Comparison of ENCODE assay signal across 18 cellular contexts in genomic region chr1:150931773-150932172, GRCh38. TPM values are rescaled to one million over a fixed set of nuclear protein-coding genes. Genes with fewer than 3 reads are reported as not detected.
DNase-seq lines count a peak whose midpoint lies in the region; TF ChIP-seq lines count a peak whose summit lies in the region.
"Had no signal": no experiment of that assay in that cellular context is flagged by ENCODE, and none has a peak within 500 bp of the region (broad histone marks: within the 10 kb centered on the region; RNA-seq: fewer than 3 reads in every experiment).

No MANE protein-coding gene starts in this region.

- peaks cover 4% of the 10 kb centered on the region for H3K9me3 Mint-ChIP-seq in osteocyte (ENCODE audit: unreplicated experiment)

- H3K36me3 Mint-ChIP-seq in osteocyte (ENCODE audit: unreplicated experiment) = peaks cover 51% of the 10 kb centered on the region

- H3K9ac ChIP-seq in GM23248 = no peak overlapping the region
- H3K9ac ChIP-seq in fibroblast of lung (ENCODE audit: insufficient read depth, low read length) = no peak overlapping the region

- H3K27me3 ChIP-seq in GM23248 (replicated peaks; ENCODE audit: insufficient read depth) (no peaks in the 10 kb centered on the region), fibroblast of lung (ENCODE audit: control insufficient read depth, insufficient read depth, low read length) (no peaks in the 10 kb centered on the region), Peyer's patch (no peaks in the 10 kb centered on the region)
- H3K27me3 ChIP-seq: spleen, suprapubic skin had no signal

- no peak overlapping the region for H3K27ac Mint-ChIP-seq in osteocyte (ENCODE audit: unreplicated experiment)
- H3K27ac Mint-ChIP-seq: mesothelial cell of epicardium, T-cell had no signal

- TF ChIP-seq CTCF in fibroblast of lung (conservative IDR thresholded peaks at IDR 0.05 in 1 of 2, IDR thresholded peaks at IDR 0.05 in 1 of 2; ENCODE audit: low read depth in 1 of 2, low read length in 2 of 2) = no peak
- TF ChIP-seq CTCF in osteocyte (IDR thresholded peaks at IDR 0.05) = no peak
- TF ChIP-seq CTCF in Peyer's patch (IDR thresholded peaks at IDR 0.05) = no peak

- no peaks in the 10 kb centered on the region for H3K9me2 ChIP-seq in GM23248 (ENCODE audit: insufficient read depth)

- H3K27ac ChIP-seq in GM23248 (no peak overlapping the region), fibroblast of lung (ENCODE audit: insufficient read depth, low read length) (no peak overlapping the region), Peyer's patch (no peak overlapping the region)
- H3K27ac ChIP-seq: PC-9, spleen, suprapubic skin had no signal

- no peak overlapping the region for H3K4me3 Mint-ChIP-seq in osteocyte (ENCODE audit: unreplicated experiment)
- H3K4me3 Mint-ChIP-seq: activated naive CD8-positive, alpha-beta T cell treated with anti-CD3 and anti-CD28 coated beads, Interleukin-2, amount 10 ng/mL, durations not matched to agents 7 days and 5 days; mesothelial cell of epicardium had no signal

- H3K36me3 ChIP-seq in GM23248 (ENCODE audit: low read depth) (peaks cover 51% of the 10 kb centered on the region), fibroblast of lung (ENCODE audit: control insufficient read depth, insufficient read depth, low read length) (peaks cover 4% of the 10 kb centered on the region), Peyer's patch (peaks cover 0 to 81% (median 0%) of the 10 kb centered on the region in 3 donors)

- no peak for TF ChIP-seq POLR2A in Peyer's patch (IDR thresholded peaks at IDR 0.05)

- H3K27me3 Mint-ChIP-seq in osteocyte (ENCODE audit: unreplicated experiment) = no peaks in the 10 kb centered on the region
- H3K27me3 Mint-ChIP-seq: activated naive CD8-positive, alpha-beta T cell treated with anti-CD3 and anti-CD28 coated beads, Interleukin-2, amount 10 ng/mL, durations not matched to agents 7 days and 5 days; T-cell had no signal

- peaks cover 10% of the 10 kb centered on the region for H3K4me1 Mint-ChIP-seq in osteocyte (ENCODE audit: unreplicated experiment)

- H3K9me3 ChIP-seq in GM23248 (ENCODE audit: low read depth) = no peaks in the 10 kb centered on the region
- no peaks in the 10 kb centered on the region for H3K9me3 ChIP-seq in fibroblast of lung (ENCODE audit: control insufficient read depth, insufficient read depth, low read depth, low read length)
- H3K9me3 ChIP-seq in Peyer's patch = peaks cover 0 to 5% (median 0%) of the 10 kb centered on the region in 4 donors
- H3K9me3 ChIP-seq: suprapubic skin had no signal

- WGBS in GM23248 (ENCODE audit: low coverage in 1 of 2, low lambda C conversion rate in 2 of 2, missing lambda C conversion rate in 2 of 2), 2 experiments = 100% methylated on average over 1 of the region's 1 CpG

- H3K4me1 ChIP-seq in GM23248 (ENCODE audit: insufficient read depth) = no peaks in the 10 kb centered on the region
- H3K4me1 ChIP-seq in fibroblast of lung (ENCODE audit: control insufficient read depth, extremely low read depth, insufficient read depth, low read length) = no peaks in the 10 kb centered on the region
- H3K4me1 ChIP-seq in Peyer's patch = peaks cover 0 to 10% (median 2%) of the 10 kb centered on the region in 4 donors

- DNase-seq in A172 (ENCODE audit: low spot score) (peak; percentile 71), GM23248 (peak; percentile 44), RPMI7951 (ENCODE audit: low read depth) (peak; percentile 24), fibroblast of lung (ENCODE audit: low read depth in 2 of 2) (peak; percentile 18 to 39), posterior cingulate gyrus (no peak), osteocyte (ENCODE audit: extremely low spot score, unreplicated experiment) (no peak), GF-D8 (lab: John Stamatoyannopoulos, UW) (no peak), Peyer's patch (no peak)
- DNase-seq: activated CD4-positive, alpha-beta T cell treated with anti-CD3 and anti-CD28 coated beads for 1 hour; activated naive CD8-positive, alpha-beta T cell treated with anti-CD3 and anti-CD28 coated beads, Interleukin-2, amount 10 ng/mL, durations not matched to agents 7 days and 5 days; DMS79; PC-9; spleen; T-cell had no signal

- H4K20me1 ChIP-seq in GM23248 (ENCODE audit: insufficient read depth) = no peaks in the 10 kb centered on the region
- no peaks in the 10 kb centered on the region for H4K20me1 ChIP-seq in fibroblast of lung (ENCODE audit: control insufficient read depth, extremely low read depth, insufficient read depth, low read length)

- in situ Hi-C loops in GM23248 (cut with MboI) = no loop called here

- H3K4me2 ChIP-seq in GM23248 (ENCODE audit: unreplicated experiment) (no peak overlapping the region), fibroblast of lung (ENCODE audit: extremely low read depth, insufficient read depth, low read length) (no peak overlapping the region)
- H3K4me2 ChIP-seq: PC-9 had no signal

- H2AFZ ChIP-seq in GM23248 = no peak overlapping the region
- H2AFZ ChIP-seq in fibroblast of lung (ENCODE audit: low read length) = no peak overlapping the region
- H2AFZ ChIP-seq: PC-9 had no signal

- H3K4me3 ChIP-seq in GM23248 (no peak overlapping the region), fibroblast of lung (replicated peaks in 1 of 4; ENCODE audit: control extremely low read depth in 1 of 4, insufficient read depth in 1 of 4, low read depth in 3 of 4, low read length in 4 of 4) (no peak overlapping the region), Peyer's patch (no peak overlapping the region)
- H3K4me3 ChIP-seq: PC-9, spleen, suprapubic skin had no signal

- no peaks in the 10 kb centered on the region for H3F3A ChIP-seq in GM23248 (ENCODE audit: insufficient read depth)

- H3K79me2 ChIP-seq in GM23248 (ENCODE audit: insufficient read depth) (peaks cover 71% of the 10 kb centered on the region), fibroblast of lung (ENCODE audit: control insufficient read depth, insufficient read depth, low read length) (peaks cover 8% of the 10 kb centered on the region)

- intact Hi-C loops in posterior cingulate gyrus (cut with DNase I) = no loop called here

RNA-seq across cellular contexts. Expression of gene SETDB1, which starts 5.6 kb away (rescaled TPM):
- 55.4 and 56.8 TPM in 2 replicates for total RNA-seq in A172 (2014; rRNA removed; shearing (Covaris generic))
- 21.4 and 30.2 TPM in 2 replicates for total RNA-seq in GM23248 (2014; rRNA removed; shearing (Covaris generic))
- 9.7 and 10.2 TPM in 2 replicates for polyA plus RNA-seq in GM23248 (2016; fragmentation: Nextera tagmentation; extraction: Ambion mirVana)
- total RNA-seq in RPMI7951 (2014; rRNA removed; shearing (Covaris generic)) = 21.0 and 26.9 TPM in 2 replicates
- 26.7 and 30.7 TPM in 2 replicates for total RNA-seq in fibroblast of lung
- polyA plus RNA-seq in fibroblast of lung = 25.3 and 27.0 TPM in 2 replicates
- 17.4 and 20.4 TPM in 2 replicates for polyA plus RNA-seq in fibroblast of lung (2012)
- polyA minus RNA-seq in fibroblast of lung (ENCODE audit: low replicate concordance) = 23.7 and 26.6 TPM in 2 replicates
- total RNA-seq in osteocyte = 53.5 and 59.8 TPM in 2 replicates
- 100 to 1,000 TPM in 1 of 4 donors, 10 to 100 TPM in 3; 28.2 to 106 (median 61.5) TPM for total RNA-seq in Peyer's patch

RNA-seq across cellular contexts. Expression of gene CERS2, which starts 42.9 kb away (rescaled TPM):
- 376 and 393 TPM in 2 replicates for total RNA-seq in A172 (2014; rRNA removed; shearing (Covaris generic))
- 124 and 148 TPM in 2 replicates for total RNA-seq in GM23248 (2014; rRNA removed; shearing (Covaris generic))
- 201 and 202 TPM in 2 replicates for polyA plus RNA-seq in GM23248 (2016; fragmentation: Nextera tagmentation; extraction: Ambion mirVana)
- 91.0 and 122 TPM in 2 replicates for total RNA-seq in RPMI7951 (2014; rRNA removed; shearing (Covaris generic))
- total RNA-seq in fibroblast of lung = 138 and 190 TPM in 2 replicates
- 201 and 254 TPM in 2 replicates for polyA plus RNA-seq in fibroblast of lung
- 132 and 153 TPM in 2 replicates for polyA plus RNA-seq in fibroblast of lung (2012)
- polyA minus RNA-seq in fibroblast of lung (ENCODE audit: low replicate concordance) = 215 and 258 TPM in 2 replicates
- 240 and 261 TPM in 2 replicates for total RNA-seq in osteocyte
- 100 to 1,000 TPM in 3 of 4 donors, 10 to 100 TPM in 1; 48.7 to 212 (median 156) TPM for total RNA-seq in Peyer's patch

RNA-seq across cellular contexts. Expression of gene CTXND2, which starts 44.8 kb away (rescaled TPM):
- total RNA-seq in A172 (2014; rRNA removed; shearing (Covaris generic)) = not detected in 2 replicates
- total RNA-seq in GM23248 (2014; rRNA removed; shearing (Covaris generic)) = not detected in 2 replicates
- polyA plus RNA-seq in GM23248 (2016; fragmentation: Nextera tagmentation; extraction: Ambion mirVana) = not detected in 2 replicates
- total RNA-seq in RPMI7951 (2014; rRNA removed; shearing (Covaris generic)) = not detected in 2 replicates
- total RNA-seq in fibroblast of lung = not detected in 2 replicates
- not detected in 2 replicates for polyA plus RNA-seq in fibroblast of lung
- polyA plus RNA-seq in fibroblast of lung (2012) = not detected in 2 replicates
- polyA minus RNA-seq in fibroblast of lung (ENCODE audit: low replicate concordance) = not detected in 2 replicates
- not detected in 2 replicates for total RNA-seq in osteocyte
- not detected for total RNA-seq in Peyer's patch
- total RNA-seq: activated naive CD8-positive, alpha-beta T cell treated with anti-CD3 and anti-CD28 coated beads, Interleukin-2, amount 10 ng/mL, durations not matched to agents 7 days and 5 days; mesothelial cell of epicardium; NCI-H460; osteoblast; PC-9; spleen; suprapubic skin; T-cell had no signal
- polyA plus RNA-seq: spleen had no signal

RNA-seq across cellular contexts. Expression of gene ANXA9, which starts 50.3 kb away (rescaled TPM):
- total RNA-seq in A172 (2014; rRNA removed; shearing (Covaris generic)) = 18.2 and 20.6 TPM in 2 replicates
- not detected in 2 replicates for total RNA-seq in GM23248 (2014; rRNA removed; shearing (Covaris generic))
- polyA plus RNA-seq in GM23248 (2016; fragmentation: Nextera tagmentation; extraction: Ambion mirVana) = 0.16 and 0.26 TPM in 2 replicates
- total RNA-seq in RPMI7951 (2014; rRNA removed; shearing (Covaris generic)) = 0.20 TPM in 1 of 2 replicates, not detected in the other
- under 0.01 and 0.33 TPM in 2 replicates for total RNA-seq in fibroblast of lung
- polyA plus RNA-seq in fibroblast of lung = 0.03 and 0.07 TPM in 2 replicates
- 0.53 and 0.71 TPM in 2 replicates for polyA plus RNA-seq in fibroblast of lung (2012)
- 0.75 TPM in 1 of 2 replicates, not detected in the other for polyA minus RNA-seq in fibroblast of lung (ENCODE audit: low replicate concordance)
- not detected in 2 replicates for total RNA-seq in osteocyte
- 1 to 10 TPM in 1 of 4 donors, under 1 TPM in 1, not detected in 2; 0.67 to 1.7 TPM for total RNA-seq in Peyer's patch
- total RNA-seq: activated naive CD8-positive, alpha-beta T cell treated with anti-CD3 and anti-CD28 coated beads, Interleukin-2, amount 10 ng/mL, durations not matched to agents 7 days and 5 days had no signal

RNA-seq across cellular contexts. Expression of gene ARNT, which starts 55.4 kb away (rescaled TPM):
- 36.3 and 39.0 TPM in 2 replicates for total RNA-seq in A172 (2014; rRNA removed; shearing (Covaris generic))
- 31.0 and 34.7 TPM in 2 replicates for total RNA-seq in GM23248 (2014; rRNA removed; shearing (Covaris generic))
- 30.9 and 32.8 TPM in 2 replicates for polyA plus RNA-seq in GM23248 (2016; fragmentation: Nextera tagmentation; extraction: Ambion mirVana)
- 12.8 and 16.8 TPM in 2 replicates for total RNA-seq in RPMI7951 (2014; rRNA removed; shearing (Covaris generic))
- 32.4 and 37.3 TPM in 2 replicates for total RNA-seq in fibroblast of lung
- 37.1 and 44.9 TPM in 2 replicates for polyA plus RNA-seq in fibroblast of lung
- 30.9 and 51.7 TPM in 2 replicates for polyA plus RNA-seq in fibroblast of lung (2012)
- polyA minus RNA-seq in fibroblast of lung (ENCODE audit: low replicate concordance) = 34.8 and 52.2 TPM in 2 replicates
- 42.9 and 44.2 TPM in 2 replicates for total RNA-seq in osteocyte
- 10 to 100 TPM; 37.7 to 62.7 (median 48.2) TPM for total RNA-seq in Peyer's patch

Comparison
In these comparisons a context has a peak if more than half of its experiments do, and no peak if none do; other contexts are left out.
1. DNase-seq: peak in A172 (single experiment), GM23248 (single experiment), RPMI7951 (single experiment) and fibroblast of lung (2 of 2); none in posterior cingulate gyrus (0 of 10), osteocyte (single experiment), GF-D8 (single experiment) and Peyer's patch (0 of 3).